ENCODE assay signal across 21 cellular contexts in genomic region chr17:14374268-14374667, GRCh38.
"Had no signal": no experiment of that assay in that cellular context is flagged by ENCODE, and none has a peak within 500 bp of the region (broad histone marks: within the 10 kb centered on the region; RNA-seq: fewer than 3 reads in every experiment).

No MANE protein-coding gene starts in this region.

- H3K9me3 ChIP-seq: breast epithelium had no signal

- H3K4me1 Mint-ChIP-seq: activated naive CD4-positive, alpha-beta T cell treated with anti-CD3 and anti-CD28 coated beads, Interleukin-2, amount 50 U/mL, for 24 hours had no signal

- H3K27me3 ChIP-seq: breast epithelium had no signal

- H3K36me3 Mint-ChIP-seq: activated naive CD4-positive, alpha-beta T cell treated with anti-CD3 and anti-CD28 coated beads, Interleukin-2, amount 50 U/mL, for 24 hours had no signal

- H3K4me1 ChIP-seq: breast epithelium had no signal

- H3K9me3 Mint-ChIP-seq: activated CD8-positive, alpha-beta T cell treated with anti-CD3 and anti-CD28 coated beads for 36 hours; activated naive CD4-positive, alpha-beta T cell treated with anti-CD3 and anti-CD28 coated beads, Interleukin-2, amount 50 U/mL, for 24 hours; activated T-helper 1 cell treated with anti-CD3 and anti-CD28 coated beads, Interleukin-12 subunit alpha, Interleukin-12 subunit beta, Interleukin-2, Interleukin-4 antibody, amounts not matched to agents 30 ng/mL and 10 ng/mL and 1 ng/mL, durations not matched to agents 14 hours and 24 hours and 36 hours; T-helper 1 cell treated with Interleukin-12 subunit alpha and Interleukin-12 subunit beta and Interleukin-4 antibody, amounts not matched to agents 30 μg/mL and 1 μg/mL, for 36 hours had no signal

- H3K27ac ChIP-seq: breast epithelium had no signal

- H3K4me3 ChIP-seq: breast epithelium had no signal

- H3K4me3 Mint-ChIP-seq: activated CD8-positive, alpha-beta T cell treated with anti-CD3 and anti-CD28 coated beads for 36 hours; activated naive CD4-positive, alpha-beta T cell treated with anti-CD3 and anti-CD28 coated beads, Interleukin-2, amount 50 U/mL, for 24 hours; activated T-helper 1 cell treated with anti-CD3 and anti-CD28 coated beads, Interleukin-12 subunit alpha, Interleukin-12 subunit beta, Interleukin-2, Interleukin-4 antibody, amounts not matched to agents 30 ng/mL and 10 ng/mL and 1 ng/mL, durations not matched to agents 14 hours and 24 hours and 36 hours; T-helper 1 cell treated with Interleukin-12 subunit alpha and Interleukin-12 subunit beta and Interleukin-4 antibody, amounts not matched to agents 30 μg/mL and 1 μg/mL, for 36 hours had no signal

- ATAC-seq: activated CD4-positive, CD25-positive, alpha-beta regulatory T cell treated with anti-CD3 and anti-CD28 coated beads, Interleukin-2, amount 50 U/mL, for 24 hours; activated CD8-positive, alpha-beta T cell treated with anti-CD3 and anti-CD28 coated beads for 36 hours; PC-3 had no signal

- H3K36me3 ChIP-seq: breast epithelium had no signal

- H3K27me3 Mint-ChIP-seq: activated CD8-positive, alpha-beta T cell treated with anti-CD3 and anti-CD28 coated beads for 36 hours; activated naive CD4-positive, alpha-beta T cell treated with anti-CD3 and anti-CD28 coated beads, Interleukin-2, amount 50 U/mL, for 24 hours had no signal

- H3K27ac Mint-ChIP-seq: activated CD8-positive, alpha-beta T cell treated with anti-CD3 and anti-CD28 coated beads for 36 hours; activated naive CD4-positive, alpha-beta T cell treated with anti-CD3 and anti-CD28 coated beads, Interleukin-2, amount 50 U/mL, for 24 hours; activated T-helper 1 cell treated with anti-CD3 and anti-CD28 coated beads, Interleukin-12 subunit alpha, Interleukin-12 subunit beta, Interleukin-2, Interleukin-4 antibody, amounts not matched to agents 30 ng/mL and 10 ng/mL and 1 ng/mL, durations not matched to agents 14 hours and 24 hours and 36 hours; T-helper 1 cell treated with Interleukin-12 subunit alpha and Interleukin-12 subunit beta and Interleukin-4 antibody, amounts not matched to agents 30 μg/mL and 1 μg/mL, for 36 hours had no signal

- DNase-seq: activated CD4-positive, alpha-beta T cell treated with anti-CD3 and anti-CD28 coated beads for 4 hours; activated CD8-positive, alpha-beta memory T cell treated with anti-CD3 and anti-CD28 coated beads, Interleukin-2, amount 50 U/mL, for 4 hours; activated CD8-positive, alpha-beta T cell treated with anti-CD3 and anti-CD28 coated beads for 36 hours; activated effector memory CD4-positive, alpha-beta T cell treated with Interleukin-2 at 50 U/mL for 16 hours; activated naive CD4-positive, alpha-beta T cell; activated T-cell treated with anti-CD3 and anti-CD28 coated beads, Interleukin-2, amount 50 U/mL, for 1 hour; aorta; MM.1S; NCI-H1105; NCI-H1436; NCI-H1694 treated with DMSO at 0.1 percent for 48 hours; NCI-H2029 treated with DMSO at 0.1 percent for 48 hours; NCI-H510A treated with DMSO at 0.1 percent for 48 hours; NCI-H69; PC-3; SHP77 had no signal
